ENCODE assay signal across 11 cellular contexts in genomic region chr13:48400090-48400694, GRCh38. TPM values are rescaled to one million over a fixed set of nuclear protein-coding genes. Genes with fewer than 3 reads are reported as not detected.
A peak's percentile ranks its signal among the peaks of the same experiment; 100 is the strongest.
DNase-seq lines count a peak whose midpoint lies in the region; ATAC-seq and TF ChIP-seq lines count a peak whose summit lies in the region.
"Had no signal": no experiment of that assay in that cellular context is flagged by ENCODE, and none has a peak within 500 bp of the region (broad histone marks: within the 10 kb centered on the region; RNA-seq: fewer than 3 reads in every experiment).

No MANE protein-coding gene starts in this region.

- peaks cover 16% of the 10 kb centered on the region for H3K36me3 Mint-ChIP-seq in activated naive CD8-positive, alpha-beta T cell treated with anti-CD3 and anti-CD28 coated beads, Interleukin-2, amount 50 U/mL, for 24 hours (ENCODE audit: low read depth)
- peaks cover 6% of the 10 kb centered on the region for H3K36me3 Mint-ChIP-seq in stimulated activated effector memory CD8-positive, alpha-beta T cell treated with anti-CD3 and anti-CD28 coated beads, Interleukin-12 subunit alpha, Interleukin-12 subunit beta, amount 100 ng/mL, for 72 hours

- H3K27me3 Mint-ChIP-seq in activated naive CD8-positive, alpha-beta T cell treated with anti-CD3 and anti-CD28 coated beads, Interleukin-2, amount 50 U/mL, for 24 hours: no peaks in the 10 kb centered on the region
- H3K27me3 Mint-ChIP-seq: IgD-negative memory B cell had no signal

- no peak for TF ChIP-seq CTCF in fibroblast of the aortic adventitia (IDR thresholded peaks at IDR 0.05; ENCODE audit: insufficient read depth, low read length)

- ATAC-seq in activated naive CD8-positive, alpha-beta T cell treated with anti-CD3 and anti-CD28 coated beads, Interleukin-2, amount 50 U/mL, for 24 hours: no peak
- ATAC-seq in stimulated activated effector memory CD8-positive, alpha-beta T cell treated with anti-CD3 and anti-CD28 coated beads, Interleukin-12 subunit alpha, Interleukin-12 subunit beta, amount 100 ng/mL, for 72 hours: no peak
- ATAC-seq in HG03039 (IDR thresholded peaks at IDR 0.05; ENCODE audit: unreplicated experiment) (no peak), HG03135 (IDR thresholded peaks at IDR 0.05; ENCODE audit: unreplicated experiment) (no peak)

- H3K9me3 Mint-ChIP-seq in activated naive CD8-positive, alpha-beta T cell treated with anti-CD3 and anti-CD28 coated beads, Interleukin-2, amount 50 U/mL, for 24 hours: no peaks in the 10 kb centered on the region
- no peaks in the 10 kb centered on the region for H3K9me3 Mint-ChIP-seq in stimulated activated effector memory CD8-positive, alpha-beta T cell treated with anti-CD3 and anti-CD28 coated beads, Interleukin-12 subunit alpha, Interleukin-12 subunit beta, amount 100 ng/mL, for 72 hours

- no peak overlapping the region for H3K4me3 Mint-ChIP-seq in activated naive CD8-positive, alpha-beta T cell treated with anti-CD3 and anti-CD28 coated beads, Interleukin-2, amount 50 U/mL, for 24 hours
- no peak overlapping the region for H3K4me3 Mint-ChIP-seq in stimulated activated effector memory CD8-positive, alpha-beta T cell treated with anti-CD3 and anti-CD28 coated beads, Interleukin-12 subunit alpha, Interleukin-12 subunit beta, amount 100 ng/mL, for 72 hours
- H3K4me3 Mint-ChIP-seq: IgD-negative memory B cell had no signal

- peaks cover 51% of the 10 kb centered on the region for H3K4me1 Mint-ChIP-seq in activated naive CD8-positive, alpha-beta T cell treated with anti-CD3 and anti-CD28 coated beads, Interleukin-2, amount 50 U/mL, for 24 hours
- peaks cover 45% of the 10 kb centered on the region for H3K4me1 Mint-ChIP-seq in stimulated activated effector memory CD8-positive, alpha-beta T cell treated with anti-CD3 and anti-CD28 coated beads, Interleukin-12 subunit alpha, Interleukin-12 subunit beta, amount 100 ng/mL, for 72 hours

- DNase-seq in HCEC 1CT: peak; percentile 15
- DNase-seq in activated naive CD8-positive, alpha-beta T cell treated with anti-CD3 and anti-CD28 coated beads, Interleukin-2, amount 50 U/mL, for 24 hours: no peak
- peak; percentile 17 for DNase-seq in fibroblast of the aortic adventitia (ENCODE audit: low read depth)
- DNase-seq in stimulated activated effector memory CD8-positive, alpha-beta T cell treated with anti-CD3 and anti-CD28 coated beads, Interleukin-12 subunit alpha, Interleukin-12 subunit beta, amount 100 ng/mL, for 72 hours (ENCODE audit: low spot score in 2 of 2): no peak
- DNase-seq in DMS53 treated with DMSO at 0.1 percent for 48 hours (lab: John Stamatoyannopoulos, UW; ENCODE audit: unreplicated experiment): no peak
- DNase-seq in HuH-7 (ENCODE audit: low spot score): no peak
- DNase-seq: activated T-cell treated with anti-CD3 and anti-CD28 coated beads, Interleukin-2, amount 50 U/mL, for 1 hour had no signal

- no peak overlapping the region for H3K4me3 ChIP-seq in fibroblast of the aortic adventitia (ENCODE audit: low read depth, low read length)
- H3K4me3 ChIP-seq: lung had no signal

- H3K27ac Mint-ChIP-seq in activated naive CD8-positive, alpha-beta T cell treated with anti-CD3 and anti-CD28 coated beads, Interleukin-2, amount 50 U/mL, for 24 hours: peak overlapping the region; percentile 88
- H3K27ac Mint-ChIP-seq in stimulated activated effector memory CD8-positive, alpha-beta T cell treated with anti-CD3 and anti-CD28 coated beads, Interleukin-12 subunit alpha, Interleukin-12 subunit beta, amount 100 ng/mL, for 72 hours: peak overlapping the region; percentile 72

RNA-seq across cellular contexts. Expression of gene LPAR6, which starts 12.7 kb away (rescaled TPM):
- total RNA-seq in fibroblast of the aortic adventitia (ENCODE audit: low replicate concordance): 0.90 and 11.2 TPM in 2 replicates

Comparison
In these comparisons a context has a peak if more than half of its experiments do, and no peak if none do; other contexts are left out.
1. DNase-seq: peak in HCEC 1CT (single experiment) and fibroblast of the aortic adventitia (single experiment); none in activated naive CD8-positive, alpha-beta T cell treated with anti-CD3 and anti-CD28 coated beads, Interleukin-2, amount 50 U/mL, for 24 hours (single experiment), stimulated activated effector memory CD8-positive, alpha-beta T cell treated with anti-CD3 and anti-CD28 coated beads, Interleukin-12 subunit alpha, Interleukin-12 subunit beta, amount 100 ng/mL, for 72 hours (0 of 2), DMS53 treated with DMSO at 0.1 percent for 48 hours (single experiment) and HuH-7 (single experiment).